8 cellular contexts compared by ENCODE assay signal in genomic region chr9:2241461-2241874, GRCh38.
A peak's percentile ranks its signal among the peaks of the same experiment; 100 is the strongest.
DNase-seq lines count a peak whose midpoint lies in the region; ATAC-seq and TF ChIP-seq lines count a peak whose summit lies in the region.

No MANE protein-coding gene starts in this region.

- peak overlapping the region; percentile 74 for H3K9ac ChIP-seq in Loucy (ENCODE audit: low read depth, low read length, poor library complexity, severe bottlenecking)

- H3K36me3 Mint-ChIP-seq in stimulated activated naive CD8-positive, alpha-beta T cell treated with anti-CD3 and anti-CD28 coated beads, Interleukin-15, Interleukin-2, amounts not matched to agents 100 ng/mL and 50 ng/mL, for 24 hours (ENCODE audit: low read depth), result no peaks in the 10 kb centered on the region
- no peaks in the 10 kb centered on the region for H3K36me3 Mint-ChIP-seq in chondrocyte (ENCODE audit: low read depth)

- intact Hi-C loops in left colon (cut with DNase I, micrococcal nuclease), result no loop called here

- H4K20me1 ChIP-seq in Loucy (ENCODE audit: insufficient read depth, low read length, poor library complexity, severe bottlenecking), result no peaks in the 10 kb centered on the region

- peak overlapping the region; percentile 87 for H3K27ac ChIP-seq in substantia nigra (ENCODE audit: low read depth, low read length, poor library complexity, severe bottlenecking)

- peaks cover 8% of the 10 kb centered on the region for H3K4me1 ChIP-seq in Loucy (ENCODE audit: insufficient read depth, low read length, poor library complexity, severe bottlenecking)

- peak overlapping the region; percentile 88 for H3K4me2 ChIP-seq in Loucy (ENCODE audit: low read depth, low read length, poor library complexity, severe bottlenecking)

- H3K4me3 ChIP-seq in Loucy (ENCODE audit: low read length, poor library complexity, severe bottlenecking), result peak overlapping the region; percentile 80

- no peaks in the 10 kb centered on the region for H3K36me3 ChIP-seq in Loucy (ENCODE audit: insufficient read depth, low read length)

- H3K27ac Mint-ChIP-seq in stimulated activated naive CD8-positive, alpha-beta T cell treated with anti-CD3 and anti-CD28 coated beads, Interleukin-15, Interleukin-2, amounts not matched to agents 100 ng/mL and 50 ng/mL, for 24 hours, result no peak overlapping the region
- peak overlapping the region; percentile 71 for H3K27ac Mint-ChIP-seq in chondrocyte (ENCODE audit: unreplicated experiment)

- peaks cover 18% of the 10 kb centered on the region for H3K4me1 Mint-ChIP-seq in stimulated activated naive CD8-positive, alpha-beta T cell treated with anti-CD3 and anti-CD28 coated beads, Interleukin-15, Interleukin-2, amounts not matched to agents 100 ng/mL and 50 ng/mL, for 24 hours (ENCODE audit: low read depth)
- peaks cover 25% of the 10 kb centered on the region for H3K4me1 Mint-ChIP-seq in chondrocyte (ENCODE audit: low read depth)

- no peaks in the 10 kb centered on the region for H3K9me3 ChIP-seq in Loucy (ENCODE audit: insufficient read depth, low read depth, low read length)

- in situ Hi-C loops in KBM-7 (cut with MboI; ENCODE audit: low pct_unique_long_range_greater_than_20kb, low sequenced_read_pairs), result no loop called here

- H3K9me3 Mint-ChIP-seq in stimulated activated naive CD8-positive, alpha-beta T cell treated with anti-CD3 and anti-CD28 coated beads, Interleukin-15, Interleukin-2, amounts not matched to agents 100 ng/mL and 50 ng/mL, for 24 hours, result peaks cover 4% of the 10 kb centered on the region
- H3K9me3 Mint-ChIP-seq in chondrocyte (ENCODE audit: low read depth), result peaks cover 4% of the 10 kb centered on the region

- peaks cover 34% of the 10 kb centered on the region for H3K27me3 Mint-ChIP-seq in stimulated activated naive CD8-positive, alpha-beta T cell treated with anti-CD3 and anti-CD28 coated beads, Interleukin-15, Interleukin-2, amounts not matched to agents 100 ng/mL and 50 ng/mL, for 24 hours
- H3K27me3 Mint-ChIP-seq in chondrocyte (ENCODE audit: low read depth), result no peaks in the 10 kb centered on the region

- no peaks in the 10 kb centered on the region for H3F3A ChIP-seq in Loucy (ENCODE audit: low read depth)

- ATAC-seq in stimulated activated naive CD8-positive, alpha-beta T cell treated with anti-CD3 and anti-CD28 coated beads, Interleukin-15, Interleukin-2, amounts not matched to agents 100 U/mL and 50 U/mL, for 24 hours, result no peak
- peak; percentile 12 for ATAC-seq in left colon
- ATAC-seq in HG02885 (IDR thresholded peaks at IDR 0.05; ENCODE audit: poor library complexity, unreplicated experiment), result no peak

- H3K79me2 ChIP-seq in Loucy (ENCODE audit: insufficient read depth, low read length), result no peaks in the 10 kb centered on the region

- TF ChIP-seq CTCF in Loucy (conservative IDR thresholded peaks at IDR 0.05; ENCODE audit: low read length) (0 out of 2 replicates have a peak, but pooled peaks have one; percentile 19), chondrocyte (IDR thresholded peaks at IDR 0.05) (peak; percentile 82)

- peak overlapping the region; percentile 80 for H3K4me3 Mint-ChIP-seq in stimulated activated naive CD8-positive, alpha-beta T cell treated with anti-CD3 and anti-CD28 coated beads, Interleukin-15, Interleukin-2, amounts not matched to agents 100 ng/mL and 50 ng/mL, for 24 hours
- H3K4me3 Mint-ChIP-seq in chondrocyte (ENCODE audit: unreplicated experiment), result peak overlapping the region; percentile 80

- no peak for DNase-seq in stimulated activated naive CD8-positive, alpha-beta T cell treated with anti-CD3 and anti-CD28 coated beads, Interleukin-15, Interleukin-2, amounts not matched to agents 100 U/mL and 50 U/mL, for 24 hours
- DNase-seq in chondrocyte (ENCODE audit: low spot score) (no peak), left colon (peak; percentile 25 to 35), substantia nigra (lab: John Stamatoyannopoulos, UW) (peak in 37 of 49 donors; percentile 8 to 82 (median 53)), KBM-7 (no peak)

- peak overlapping the region; percentile 96 for H2AFZ ChIP-seq in Loucy (ENCODE audit: low read length)

- H3K27me3 ChIP-seq in Loucy (ENCODE audit: insufficient read depth, low read length, poor library complexity, severe bottlenecking), result peaks cover 29% of the 10 kb centered on the region

- no peaks in the 10 kb centered on the region for H3K9me2 ChIP-seq in Loucy (replicated peaks; ENCODE audit: low read depth, low read length)

Comparison
In these comparisons a context has a peak if more than half of its experiments do, and no peak if none do; other contexts are left out.
1. DNase-seq: peak in left colon (2 of 2) and substantia nigra (37 of 49); none in stimulated activated naive CD8-positive, alpha-beta T cell treated with anti-CD3 and anti-CD28 coated beads, Interleukin-15, Interleukin-2, amounts not matched to agents 100 U/mL and 50 U/mL, for 24 hours (single experiment), chondrocyte (single experiment) and KBM-7 (single experiment).